ENCODE assay signal across 9 cellular contexts in the genomic region with DNA sequence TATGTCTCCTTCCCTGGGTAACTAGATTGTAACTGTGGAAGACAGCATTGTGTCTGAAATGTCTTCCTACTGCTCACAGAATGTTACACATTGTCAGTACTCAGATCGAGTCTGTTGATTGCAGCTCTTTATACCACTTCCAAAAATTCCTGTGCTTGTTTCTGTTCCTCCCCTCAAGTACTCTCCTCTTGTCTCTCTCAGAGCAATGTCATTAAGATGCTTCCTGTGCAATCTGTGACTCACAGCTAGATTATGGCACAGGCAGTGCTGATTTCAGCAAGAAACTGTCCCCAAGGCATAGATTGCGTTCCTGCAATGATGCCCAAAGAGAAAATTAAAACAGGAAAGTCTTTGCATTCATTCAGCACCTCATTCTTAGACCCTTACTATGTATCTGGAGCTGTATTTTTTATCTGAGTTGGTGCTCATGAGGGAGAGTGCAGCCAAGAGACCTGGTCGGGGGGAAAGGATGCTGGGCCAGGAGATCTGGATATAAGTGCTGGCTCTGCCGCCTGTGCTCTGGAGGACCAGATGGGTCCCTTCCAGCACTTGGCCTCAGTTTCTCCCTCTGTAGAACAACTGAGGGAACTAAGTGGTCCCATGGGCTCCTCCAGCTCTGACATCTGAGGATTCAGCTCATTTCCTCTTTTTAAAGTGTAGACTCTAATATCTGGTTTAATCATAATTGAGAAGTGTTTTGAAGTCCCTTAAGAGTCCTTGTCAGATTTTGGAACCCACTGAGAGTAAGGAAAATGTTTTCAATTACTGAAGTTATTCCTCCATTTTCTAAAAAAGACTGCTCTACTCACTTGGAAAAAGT. TPM values are rescaled to one million over a fixed set of nuclear protein-coding genes. Genes with fewer than 3 reads are reported as not detected.
DNase-seq lines count a peak whose midpoint lies in the region; FAIRE-seq and TF ChIP-seq lines count a peak whose summit lies in the region.
"Had no signal": no experiment of that assay in that cellular context is flagged by ENCODE, and none has a peak within 500 bp of the region (broad histone marks: within the 10 kb centered on the region; RNA-seq: fewer than 3 reads in every experiment).

No MANE protein-coding gene starts in this region.

- H4K20me1 ChIP-seq in H1 (replicated peaks in 1 of 2; ENCODE audit: control insufficient read depth in 1 of 2, insufficient read depth in 2 of 2, low read length in 2 of 2): no peaks in the 10 kb centered on the region

- no peaks in the 10 kb centered on the region for H3K9me3 Mint-ChIP-seq in osteocyte (ENCODE audit: unreplicated experiment)

- H3K36me3 ChIP-seq in H1 (ENCODE audit: control insufficient read depth in 2 of 4, insufficient read depth in 4 of 4, low read length in 3 of 4): no peaks in the 10 kb centered on the region

- no peak overlapping the region for H3K18ac ChIP-seq in H1 (ENCODE audit: extremely low read depth, low read length)

- H3K36me3 Mint-ChIP-seq in osteocyte (ENCODE audit: unreplicated experiment): no peaks in the 10 kb centered on the region

- H3K9me3 ChIP-seq in H1 (ENCODE audit: insufficient read depth in 2 of 2, low read depth in 1 of 2, low read length in 1 of 2): no peaks in the 10 kb centered on the region

- H3K79me1 ChIP-seq in H1 (ENCODE audit: low read depth, low read length): no peaks in the 10 kb centered on the region

- TF ChIP-seq RAD21 in H1 (IDR thresholded peaks at IDR 0.05 in 1 of 2, conservative IDR thresholded peaks at IDR 0.05 in 1 of 2; ENCODE audit: low read depth in 2 of 2, low read length in 2 of 2): no peak

- peak; percentile 49 for DNase-seq in Daoy (ENCODE audit: low read depth)
- peak; percentile 72 to 96 for DNase-seq in NOMO-1 (lab: John Stamatoyannopoulos, UW; ENCODE audit: unreplicated experiment in 2 of 2)
- DNase-seq in H1 (ENCODE audit: low read depth in 1 of 2, low spot score in 2 of 2): no peak
- DNase-seq in osteocyte (ENCODE audit: extremely low spot score, unreplicated experiment): no peak
- no peak for DNase-seq in NCI-H1436 (lab: John Stamatoyannopoulos, UW)
- DNase-seq in GOT3 (lab: John Stamatoyannopoulos, UW): no peak
- DNase-seq in effector CD4-positive, alpha-beta T cell: no peak
- no peak for DNase-seq in HPDE6-E6E7 (ENCODE audit: extremely low spot score)
- DNase-seq: SHP77 had no signal

- H3K4me1 Mint-ChIP-seq in osteocyte (ENCODE audit: unreplicated experiment): peaks cover 23% of the 10 kb centered on the region

- H3K27ac ChIP-seq in H1 (ENCODE audit: low read depth, low read length): no peak overlapping the region

- H3K27me3 ChIP-seq in H1 (replicated peaks in 1 of 4; ENCODE audit: control insufficient read depth in 3 of 4, extremely low read depth in 1 of 4, insufficient read depth in 3 of 4, low read length in 3 of 4): no peaks in the 10 kb centered on the region

- no peak overlapping the region for H3K14ac ChIP-seq in H1 (ENCODE audit: insufficient read length)

- no peak overlapping the region for H2BK5ac ChIP-seq in H1 (ENCODE audit: low read depth, low read length)

- WGBS in H1 (ENCODE audit: extremely low coverage in 1 of 2, insufficient coverage in 1 of 2, insufficient read length in 1 of 2, insufficient replicate concordance in 2 of 2, low coverage in 1 of 2, low lambda C conversion rate in 2 of 2, missing lambda C conversion rate in 1 of 2), 2 experiments: 80% methylated on average over 4 of the region's 4 CpGs; no CpG with 5 or more reads in 1 of the 2 experiments

- H3K27me3 Mint-ChIP-seq in osteocyte (ENCODE audit: unreplicated experiment): no peaks in the 10 kb centered on the region

- no peaks in the 10 kb centered on the region for H3K79me2 ChIP-seq in H1 (ENCODE audit: control insufficient read depth in 1 of 2, insufficient read depth in 2 of 2, low read length in 2 of 2)

- CTCF ChIA-PET in H1 (lab: Charles Lee; ENCODE audit: partially characterized antibody): interaction anchor here (0.6 to 3.5 kb wide), 10 partner anchors 9 to 1646 kb away, joined by 3 to 13 read pairs (median 4); a partner anchor contains a TSS

- no peak overlapping the region for H3K23ac ChIP-seq in H1 (ENCODE audit: insufficient read length)

- H3K56ac ChIP-seq in H1 (replicated peaks; ENCODE audit: insufficient read length, low read depth, low read length): no peak overlapping the region

- peak overlapping the region; percentile 27 for H3K27ac Mint-ChIP-seq in osteocyte (ENCODE audit: unreplicated experiment)

- no peak overlapping the region for H4K5ac ChIP-seq in H1 (ENCODE audit: insufficient read length, low read depth, low read length)

- H3K4me1 ChIP-seq in H1 (replicated peaks in 1 of 4; ENCODE audit: control insufficient read depth in 3 of 4, insufficient read depth in 4 of 4, low read length in 3 of 4): peaks cover 0 to 5% (median 1%) of the 10 kb centered on the region in 4 experiments; a peak in 3 of 7 replicates

- H3K4me3 Mint-ChIP-seq in osteocyte (ENCODE audit: unreplicated experiment): peak overlapping the region; percentile 32

- TF ChIP-seq CTCF in H1 (IDR thresholded peaks at IDR 0.05; ENCODE audit: control extremely low read depth in 1 of 3, insufficient read depth in 1 of 3, low read depth in 1 of 3, low read length in 3 of 3) (no peak), osteocyte (IDR thresholded peaks at IDR 0.05) (no peak)

- TF ChIP-seq POLR2A in H1 (IDR thresholded peaks at IDR 0.05; ENCODE audit: control extremely low read depth in 1 of 2, low read depth in 2 of 2, low read length in 2 of 2): no peak

- H2BK20ac ChIP-seq in H1 (ENCODE audit: low read length): 0 out of 2 replicates have a peak overlapping the region, but pooled peaks have one; percentile 75

- H2BK12ac ChIP-seq in H1 (ENCODE audit: low read depth, low read length): no peak overlapping the region

- H2BK120ac ChIP-seq in H1 (replicated peaks; ENCODE audit: low read depth, low read length): no peak overlapping the region

- peak overlapping the region; percentile 48 for H2AFZ ChIP-seq in H1 (ENCODE audit: low read length)

- no peak overlapping the region; a peak in 1 of 4 replicates for H3K4me2 ChIP-seq in H1 (ENCODE audit: insufficient read depth in 1 of 2, low read depth in 2 of 2, low read length in 2 of 2)

- TF ChIP-seq EP300 in H1 (IDR thresholded peaks at IDR 0.05; ENCODE audit: borderline replicate concordance in 1 of 2, low read depth in 2 of 2, low read length in 2 of 2): no peak

- H2BK15ac ChIP-seq in H1 (ENCODE audit: low read length): no peak overlapping the region

- no peak for FAIRE-seq in H1 (lab: Jason Lieb, UNC)

- H3K4ac ChIP-seq in H1 (replicated peaks; ENCODE audit: insufficient read length, low read depth, low read length): no peak overlapping the region

- POLR2A ChIA-PET in H1 (lab: Charles Lee; ENCODE audit: partially characterized antibody): interaction anchor here (0.8 kb wide), 1 partner anchor 85 kb away, joined by 3 read pairs; no protein-coding TSS in a partner anchor

- H4K8ac ChIP-seq in H1 (ENCODE audit: extremely low read depth, insufficient read depth, low read length): no peak overlapping the region

- H3K9ac ChIP-seq in H1 (replicated peaks in 1 of 4; ENCODE audit: extremely low read depth in 1 of 4, low read depth in 3 of 4, low read length in 3 of 4): no peak overlapping the region

- H4K91ac ChIP-seq in H1 (replicated peaks; ENCODE audit: insufficient read length, low read length): peak overlapping the region; percentile 60

- H2AK5ac ChIP-seq in H1 (ENCODE audit: low read depth, low read length): no peak overlapping the region

- no peaks in the 10 kb centered on the region for H3K23me2 ChIP-seq in H1 (ENCODE audit: low read depth, low read length)

- no peak overlapping the region for H3K4me3 ChIP-seq in H1 (ENCODE audit: extremely low read depth in 1 of 4, insufficient read depth in 2 of 4, low read depth in 3 of 4, low read length in 4 of 4)

TF ChIP-seq in H1, 55 proteins besides CTCF, POLR2A, EP300 and RAD21 (continues in another document):
- TF ChIP-seq JUND (IDR thresholded peaks at IDR 0.05; ENCODE audit: low read length) (no peak), SIN3A (conservative IDR thresholded peaks at IDR 0.05 in 1 of 2, IDR thresholded peaks at IDR 0.05 in 1 of 2; ENCODE audit: low read depth in 1 of 2, low read length in 2 of 2) (no peak)
- TF ChIP-seq, protein P1, sequence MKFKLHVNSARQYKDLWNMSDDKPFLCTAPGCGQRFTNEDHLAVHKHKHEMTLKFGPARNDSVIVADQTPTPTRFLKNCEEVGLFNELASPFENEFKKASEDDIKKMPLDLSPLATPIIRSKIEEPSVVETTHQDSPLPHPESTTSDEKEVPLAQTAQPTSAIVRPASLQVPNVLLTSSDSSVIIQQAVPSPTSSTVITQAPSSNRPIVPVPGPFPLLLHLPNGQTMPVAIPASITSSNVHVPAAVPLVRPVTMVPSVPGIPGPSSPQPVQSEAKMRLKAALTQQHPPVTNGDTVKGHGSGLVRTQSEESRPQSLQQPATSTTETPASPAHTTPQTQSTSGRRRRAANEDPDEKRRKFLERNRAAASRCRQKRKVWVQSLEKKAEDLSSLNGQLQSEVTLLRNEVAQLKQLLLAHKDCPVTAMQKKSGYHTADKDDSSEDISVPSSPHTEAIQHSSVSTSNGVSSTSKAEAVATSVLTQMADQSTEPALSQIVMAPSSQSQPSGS (IDR thresholded peaks at IDR 0.05; ENCODE audit: low read length): no peak

RNA-seq across cellular contexts. Expression of a gene that starts 40.8 kb away (rescaled TPM):
- 43.5 and 68.6 TPM in 2 replicates for total RNA-seq in Daoy (2014; rRNA removed; shearing (Covaris generic))
- total RNA-seq in H1 (2021; fragmentation: NEBNext Ultra II Directional; extraction: Animal tissue kit (Norgen Biotek cat#: 25700)): 93.6 and 94.3 TPM in 2 replicates
- polyA plus RNA-seq in H1 (2011; rRNA removed): 33.0 and 40.5 TPM in 2 replicates
- 36.4 TPM for polyA plus RNA-seq in H1 (2011; cell fraction: cytosol; rRNA removed)
- polyA plus RNA-seq in H1 (2011; cell fraction: nucleus; rRNA removed): 36.0 TPM
- 80.2 to 92.6 TPM (median 81.5 TPM) in 4 replicates for polyA plus RNA-seq in H1 (2012, experiment 1 of 2)
- 83.8 TPM for polyA plus RNA-seq in H1 (2012, experiment 2 of 2)
- 57.1 TPM for polyA plus RNA-seq in H1 (2013, experiment 1 of 2)
- 61.9 TPM for polyA plus RNA-seq in H1 (2013, experiment 2 of 2)
- 34.9 and 53.7 TPM in 2 replicates for polyA minus RNA-seq in H1 (2011; rRNA and poly(A)+ RNA removed)
- polyA minus RNA-seq in H1 (2011; cell fraction: cytosol; rRNA and poly(A)+ RNA removed): 31.9 TPM
- 24.4 TPM for polyA minus RNA-seq in H1 (2011; cell fraction: nucleus; rRNA and poly(A)+ RNA removed)
- total RNA-seq in osteocyte: 51.4 and 52.0 TPM in 2 replicates

RNA-seq across cellular contexts. Expression of a gene that starts 54.9 kb away (rescaled TPM):
- 31.8 and 57.5 TPM in 2 replicates for total RNA-seq in Daoy (2014; rRNA removed; shearing (Covaris generic))
- total RNA-seq in H1 (2021; fragmentation: NEBNext Ultra II Directional; extraction: Animal tissue kit (Norgen Biotek cat#: 25700)): 26.1 and 27.1 TPM in 2 replicates
- 8.8 and 10.4 TPM in 2 replicates for polyA plus RNA-seq in H1 (2011; rRNA removed)
- polyA plus RNA-seq in H1 (2011; cell fraction: cytosol; rRNA removed): 14.6 TPM
- polyA plus RNA-seq in H1 (2011; cell fraction: nucleus; rRNA removed): 11.9 TPM
- polyA plus RNA-seq in H1 (2012, experiment 1 of 2): 12.0 to 22.5 TPM (median 12.9 TPM) in 4 replicates
- 13.4 TPM for polyA plus RNA-seq in H1 (2012, experiment 2 of 2)
- 26.7 TPM for polyA plus RNA-seq in H1 (2013, experiment 1 of 2)
- polyA plus RNA-seq in H1 (2013, experiment 2 of 2): 31.4 TPM
- polyA minus RNA-seq in H1 (2011; rRNA and poly(A)+ RNA removed): 4.8 and 6.3 TPM in 2 replicates
- polyA minus RNA-seq in H1 (2011; cell fraction: cytosol; rRNA and poly(A)+ RNA removed): 11.0 TPM
- polyA minus RNA-seq in H1 (2011; cell fraction: nucleus; rRNA and poly(A)+ RNA removed): 9.0 TPM
- 62.7 and 70.0 TPM in 2 replicates for total RNA-seq in osteocyte

Comparison
In these comparisons a context has a peak if more than half of its experiments do, and no peak if none do; other contexts are left out.
1. DNase-seq: peak in Daoy (single experiment) and NOMO-1 (2 of 2); none in H1 (0 of 2), osteocyte (single experiment), NCI-H1436 (single experiment), GOT3 (single experiment), effector CD4-positive, alpha-beta T cell (single experiment) and HPDE6-E6E7 (single experiment).